ENCODE assay signal across 2 cellular contexts in genomic region chr1:50921029-50921428, GRCh38.
TF ChIP-seq lines count a peak whose summit lies in the region.

No MANE protein-coding gene starts in this region.

TF ChIP-seq in H1, 55 proteins besides CTCF, POLR2A, EP300 and RAD21:
- TF ChIP-seq TAF1 (IDR thresholded peaks at IDR 0.05; ENCODE audit: low read depth, low read length) (no peak), YY1 (IDR thresholded peaks at IDR 0.05; ENCODE audit: low read depth, low read length) (no peak)

TF ChIP-seq in GM12891, 5 proteins besides CTCF, POLR2A, EP300 and RAD21:
- TF ChIP-seq SPI1 (IDR thresholded peaks at IDR 0.05; ENCODE audit: low read depth, low read length) (no peak), POLR2AphosphoS5 (IDR thresholded peaks at IDR 0.05; ENCODE audit: low read depth, low read length) (no peak), POU2F2 (IDR thresholded peaks at IDR 0.05; ENCODE audit: low read depth, low read length) (no peak), PAX5 (IDR thresholded peaks at IDR 0.05; ENCODE audit: insufficient read depth, low read length, severe bottlenecking) (no peak), TAF1 (IDR thresholded peaks at IDR 0.05; ENCODE audit: low read depth, low read length) (no peak)
